Comparison of ENCODE assay signal across 25 cellular contexts in genomic region chr21:42300956-42301355, GRCh38. TPM values are rescaled to one million over a fixed set of nuclear protein-coding genes. Genes with fewer than 3 reads are reported as not detected.
"Had no signal": no experiment of that assay in that cellular context is flagged by ENCODE, and none has a peak within 500 bp of the region (broad histone marks: within the 10 kb centered on the region; RNA-seq: fewer than 3 reads in every experiment).

No MANE protein-coding gene starts in this region.

- DNase-seq: activated CD4-positive, alpha-beta memory T cell treated with anti-CD3 and anti-CD28 coated beads for 36 hours; activated CD4-positive, CD25-positive, alpha-beta regulatory T cell treated with anti-CD3 and anti-CD28 coated beads, Interleukin-2, amount 50 U/mL, for 72 hours; activated gamma-delta T cell; activated T-cell treated with anti-CD3 and anti-CD28 coated beads, Interleukin-2, amount 50 U/mL, for 48 hours; amniotic stem cell; hypothalamus; kidney glomerular epithelial cell; naive B cell; pancreas; retina; SHP77; SK-N-SH; small intestine; stimulated activated CD4-positive, alpha-beta T cell treated with anti-CD3 and anti-CD28 coated beads, Interleukin-4, amount 100 ng/mL, for 4 hours; stimulated activated CD8-positive, alpha-beta memory T cell treated with anti-CD3 and anti-CD28 coated beads, Interleukin-4, amount 100 ng/mL, for 48 hours; stimulated activated naive CD4-positive, alpha-beta T cell treated with Interleukin-2 at 50 U/mL for 16 hours; T-cell; T1000 had no signal

- H3K27ac ChIP-seq: neural progenitor cell, pancreas had no signal

- H2AFZ ChIP-seq: neural progenitor cell had no signal

- ATAC-seq: activated naive CD4-positive, alpha-beta T cell treated with anti-CD3 and anti-CD28 coated beads, Interleukin-2, amount 50 U/mL, for 72 hours; T-cell had no signal

- H3K36me3 ChIP-seq: neural progenitor cell, pancreas had no signal

- H3K4me1 ChIP-seq: pancreas had no signal

- H3K9me3 ChIP-seq: pancreas, SK-N-SH had no signal

- H3K4me3 ChIP-seq: neural progenitor cell, pancreas had no signal

- H3K4me2 ChIP-seq: neural progenitor cell, SK-N-SH had no signal

- H3K27me3 ChIP-seq: neural progenitor cell, pancreas had no signal

- H3K9ac ChIP-seq: neural progenitor cell, SK-N-SH had no signal

RNA-seq across cellular contexts. Expression of gene TFF3, which starts 14.3 kb away (rescaled TPM):
- total RNA-seq: activated CD4-positive, alpha-beta memory T cell treated with anti-CD3 and anti-CD28 coated beads for 36 hours; activated naive CD4-positive, alpha-beta T cell treated with anti-CD3 and anti-CD28 coated beads, Interleukin-2, amount 50 U/mL, for 72 hours; mononuclear cell; temporal lobe had no signal
- polyA plus RNA-seq: SK-N-SH had no signal

RNA-seq across cellular contexts. Expression of gene TFF2, which starts 49.8 kb away (rescaled TPM):
- total RNA-seq: activated CD4-positive, alpha-beta memory T cell treated with anti-CD3 and anti-CD28 coated beads for 36 hours; activated naive CD4-positive, alpha-beta T cell treated with anti-CD3 and anti-CD28 coated beads, Interleukin-2, amount 50 U/mL, for 72 hours; epithelial cell of proximal tubule; glomerular endothelial cell; mononuclear cell; temporal lobe; ureter had no signal
- polyA plus RNA-seq: SK-N-SH had no signal
